15 cellular contexts compared by ENCODE assay signal in the genomic region with DNA sequence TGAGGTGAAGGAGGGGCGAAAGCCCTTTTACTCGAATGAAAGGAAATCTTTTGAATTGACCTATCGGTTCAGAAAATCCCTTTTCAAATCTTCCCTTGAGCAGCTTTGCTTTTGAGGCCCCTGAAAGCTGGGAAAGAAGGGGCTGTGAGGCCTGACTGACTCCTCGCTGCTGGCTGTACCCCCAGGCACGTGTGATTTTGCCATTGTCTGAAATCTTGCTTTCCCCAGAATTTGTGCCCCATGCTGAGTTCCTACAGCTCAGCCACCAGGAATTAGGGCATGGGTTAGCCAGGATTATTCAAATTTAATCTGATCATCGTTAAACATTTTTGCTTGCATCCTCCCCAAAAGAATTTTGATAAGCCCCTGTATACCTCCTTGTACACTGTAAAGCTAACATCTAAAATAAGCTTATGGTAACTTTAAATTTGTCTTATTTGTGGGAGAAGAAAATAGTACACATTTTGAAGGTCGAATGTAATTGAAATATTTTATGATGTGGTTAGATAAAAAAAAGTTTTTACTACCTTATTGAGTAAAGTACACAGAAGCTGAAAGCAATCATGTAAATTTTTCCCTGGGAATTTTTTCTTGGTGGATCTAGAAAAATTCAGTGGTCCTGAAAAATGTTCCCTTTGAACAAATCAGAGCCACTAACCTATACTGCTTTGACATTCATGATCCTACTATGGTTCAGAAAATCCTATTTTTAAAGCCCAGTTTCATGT. TPM values are rescaled to one million over a fixed set of nuclear protein-coding genes. Genes with fewer than 3 reads are reported as not detected.
DNase-seq lines count a peak whose midpoint lies in the region; ATAC-seq, FAIRE-seq and TF ChIP-seq lines count a peak whose summit lies in the region.
"Had no signal": no experiment of that assay in that cellular context is flagged by ENCODE, and none has a peak within 500 bp of the region (broad histone marks: within the 10 kb centered on the region; RNA-seq: fewer than 3 reads in every experiment).

No MANE protein-coding gene starts in this region.

- H4K8ac ChIP-seq in mesendoderm (ENCODE audit: low read depth, low read length): no peak overlapping the region

- no peak overlapping the region for H3K18ac ChIP-seq in mesendoderm (ENCODE audit: low read length)

- H3K27ac Mint-ChIP-seq in activated CD8-positive, alpha-beta memory T cell treated with anti-CD3 and anti-CD28 coated beads, Interleukin-2, amount 10 ng/mL, durations not matched to agents 7 days and 5 days: no peak overlapping the region
- H3K27ac Mint-ChIP-seq: activated T-cell treated with anti-CD3 and anti-CD28 coated beads, Interleukin-2, amount 50 U/mL, for 24 hours had no signal

- no peak overlapping the region for H3K4me3 Mint-ChIP-seq in activated CD8-positive, alpha-beta memory T cell treated with anti-CD3 and anti-CD28 coated beads, Interleukin-2, amount 10 ng/mL, durations not matched to agents 7 days and 5 days
- H3K4me3 Mint-ChIP-seq: activated T-cell treated with anti-CD3 and anti-CD28 coated beads, Interleukin-2, amount 50 U/mL, for 24 hours had no signal

- H2AK5ac ChIP-seq in mesendoderm (ENCODE audit: low read length): no peak overlapping the region

- H3K36me3 ChIP-seq in brain microvascular endothelial cell (replicated peaks): no peaks in the 10 kb centered on the region
- H3K36me3 ChIP-seq in mesendoderm (ENCODE audit: control insufficient read depth, insufficient read depth, low read length): no peaks in the 10 kb centered on the region
- H3K36me3 ChIP-seq: SJSA1, thoracic aorta had no signal

- H3K4me2 ChIP-seq in A549 (peak overlapping the region; percentile 3; the same call in 1 of the 3 replicates), mesendoderm (ENCODE audit: low read length) (no peak overlapping the region)

- H4K5ac ChIP-seq in mesendoderm (ENCODE audit: low read length): no peak overlapping the region

- no peak for TF ChIP-seq CTCF in A549 (IDR thresholded peaks at IDR 0.05)
- no peak for TF ChIP-seq CTCF in brain microvascular endothelial cell (IDR thresholded peaks at IDR 0.05; ENCODE audit: low read depth, low read length, missing control alignments)

- no peaks in the 10 kb centered on the region for H3K27me3 Mint-ChIP-seq in activated CD8-positive, alpha-beta memory T cell treated with anti-CD3 and anti-CD28 coated beads, Interleukin-2, amount 10 ng/mL, durations not matched to agents 7 days and 5 days
- H3K27me3 Mint-ChIP-seq: activated T-cell treated with anti-CD3 and anti-CD28 coated beads, Interleukin-2, amount 50 U/mL, for 24 hours had no signal

- H3K56ac ChIP-seq in mesendoderm (ENCODE audit: low read length): no peak overlapping the region

- FAIRE-seq in A549 (lab: Jason Lieb, UNC): peak; percentile 80

- POLR2A ChIA-PET in A549 (lab: Yijun Ruan, JAX): interaction anchor here (0.8 to 1.2 kb wide), 2 partner anchors 12 to 22 kb away, joined by 4 read pairs; no protein-coding TSS in a partner anchor

- H3K27ac ChIP-seq in A549: peak overlapping the region; percentile 2 to 46; a peak in 4 of 6 replicates
- H3K27ac ChIP-seq in brain microvascular endothelial cell: no peak overlapping the region
- H3K27ac ChIP-seq in mesendoderm (ENCODE audit: low read depth, low read length): no peak overlapping the region
- H3K27ac ChIP-seq: SJSA1, thoracic aorta had no signal

- TF ChIP-seq RAD21 in A549 (conservative IDR thresholded peaks at IDR 0.05 in 1 of 2, IDR thresholded peaks at IDR 0.05 in 1 of 2) (no peak), Ishikawa (IDR thresholded peaks at IDR 0.05; ENCODE audit: low read depth) (no peak)

- H3K79me1 ChIP-seq in mesendoderm (ENCODE audit: low read length): peaks cover 4% of the 10 kb centered on the region

- no peaks in the 10 kb centered on the region for H3K4me1 Mint-ChIP-seq in activated CD8-positive, alpha-beta memory T cell treated with anti-CD3 and anti-CD28 coated beads, Interleukin-2, amount 10 ng/mL, durations not matched to agents 7 days and 5 days

- TF ChIP-seq EP300 in A549 (IDR thresholded peaks at IDR 0.05) (no peak), Ishikawa (IDR thresholded peaks at IDR 0.05; ENCODE audit: borderline replicate concordance) (no peak)

- no peak overlapping the region for H2BK5ac ChIP-seq in mesendoderm (ENCODE audit: low read length)

- H3K4me3 ChIP-seq in A549 (no peak overlapping the region), brain microvascular endothelial cell (ENCODE audit: low read depth, low read length) (no peak overlapping the region), mesendoderm (ENCODE audit: low read length) (no peak overlapping the region)
- H3K4me3 ChIP-seq: SJSA1, thoracic aorta had no signal

- no peak for TF ChIP-seq POLR2A in A549 (IDR thresholded peaks at IDR 0.05; ENCODE audit: low read length)

- no peak overlapping the region for H3K23ac ChIP-seq in mesendoderm (ENCODE audit: low read length)

- H2BK15ac ChIP-seq in mesendoderm (replicated peaks; ENCODE audit: low read depth): no peak overlapping the region

- CTCF ChIA-PET in A549 (lab: Yijun Ruan, JAX): interaction anchor here (0.5 to 2.2 kb wide), 17 partner anchors 9 to 492 kb away, joined by 3 to 20 read pairs (median 3); no protein-coding TSS in a partner anchor
- CTCF ChIA-PET in activated CD8-positive, alpha-beta memory T cell treated with anti-CD3 and anti-CD28 coated beads, Interleukin-2, amount 10 ng/mL, durations not matched to agents 7 days and 5 days (lab: Charles Lee): no interaction called here

- ATAC-seq in A549: peak in 1 of 2 experiments; percentile 8; a peak in 2 of 6 replicates
- no peak for ATAC-seq in activated CD8-positive, alpha-beta memory T cell treated with anti-CD3 and anti-CD28 coated beads, Interleukin-2, amount 10 ng/mL, durations not matched to agents 7 days and 5 days
- ATAC-seq in GM18909 (IDR thresholded peaks at IDR 0.05; ENCODE audit: poor library complexity, unreplicated experiment): no peak
- ATAC-seq: sciatic nerve had no signal

- H3K27me3 ChIP-seq in brain microvascular endothelial cell (replicated peaks): no peaks in the 10 kb centered on the region
- H3K27me3 ChIP-seq in mesendoderm (ENCODE audit: insufficient read depth, low read length, poor library complexity): no peaks in the 10 kb centered on the region
- H3K27me3 ChIP-seq: SJSA1 had no signal

- no peak for DNase-seq in A549 (ENCODE audit: low read depth in 1 of 2, low spot score in 1 of 2)
- peak; percentile 25 for DNase-seq in brain microvascular endothelial cell
- peak; percentile 72 for DNase-seq in mesendoderm
- DNase-seq in activated CD8-positive, alpha-beta memory T cell treated with anti-CD3 and anti-CD28 coated beads, Interleukin-2, amount 10 ng/mL, durations not matched to agents 7 days and 5 days: no peak
- no peak for DNase-seq in SW 1271 (lab: John Stamatoyannopoulos, UW)
- no peak for DNase-seq in NCI-H748 (lab: John Stamatoyannopoulos, UW; ENCODE audit: unreplicated experiment)
- DNase-seq: activated T-cell treated with anti-CD3 and anti-CD28 coated beads, Interleukin-2, amount 50 U/mL, for 24 hours; NCI-H1694 treated with DMSO at 0.1 percent for 48 hours; NCI-H774 had no signal

- no peaks in the 10 kb centered on the region for H3K9me3 ChIP-seq in A549
- H3K9me3 ChIP-seq: SJSA1, thoracic aorta had no signal

- H3K4ac ChIP-seq in mesendoderm (ENCODE audit: low read depth, low read length): no peak overlapping the region

- H3K4me1 ChIP-seq in A549 (peaks cover 49% of the 10 kb centered on the region), mesendoderm (ENCODE audit: control insufficient read depth, low read depth, low read length) (peaks cover 2% of the 10 kb centered on the region)
- H3K4me1 ChIP-seq: SJSA1 had no signal

- H2BK120ac ChIP-seq in mesendoderm (ENCODE audit: low read depth, low read length): no peak overlapping the region

- peaks cover 5% of the 10 kb centered on the region for H3K36me3 Mint-ChIP-seq in activated CD8-positive, alpha-beta memory T cell treated with anti-CD3 and anti-CD28 coated beads, Interleukin-2, amount 10 ng/mL, durations not matched to agents 7 days and 5 days

- H3K9me3 Mint-ChIP-seq in activated CD8-positive, alpha-beta memory T cell treated with anti-CD3 and anti-CD28 coated beads, Interleukin-2, amount 10 ng/mL, durations not matched to agents 7 days and 5 days (ENCODE audit: low read depth): peaks cover 4% of the 10 kb centered on the region

- peaks cover 3% of the 10 kb centered on the region for H3K79me2 ChIP-seq in mesendoderm (ENCODE audit: control insufficient read depth, insufficient read depth, low read length)

- no peak overlapping the region for H3K9ac ChIP-seq in mesendoderm (ENCODE audit: low read length)

- WGBS in A549 (ENCODE audit: missing lambda C conversion rate): 64% methylated on average over 7 of the region's 7 CpGs
- 100% methylated on average over 1 of the region's 7 CpGs for WGBS in mesendoderm (ENCODE audit: extremely low coverage, insufficient coverage, low lambda C conversion rate)

- in situ Hi-C loops in brain microvascular endothelial cell (cut with HindIII; ENCODE audit: low pct_ligation_motif_present, low sequenced_read_pairs): no loop called here

TF ChIP-seq in Ishikawa, 13 proteins besides CTCF, POLR2A, EP300 and RAD21 (continues in another document):
- TF ChIP-seq, protein P1, sequence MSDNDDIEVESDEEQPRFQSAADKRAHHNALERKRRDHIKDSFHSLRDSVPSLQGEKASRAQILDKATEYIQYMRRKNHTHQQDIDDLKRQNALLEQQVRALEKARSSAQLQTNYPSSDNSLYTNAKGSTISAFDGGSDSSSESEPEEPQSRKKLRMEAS (IDR thresholded peaks at IDR 0.05): peak; percentile 44; the same call in 1 of the 2 replicates
- no peak for TF ChIP-seq YY1 (IDR thresholded peaks at IDR 0.05; ENCODE audit: low read depth)
- no peak for TF ChIP-seq CREB1 (IDR thresholded peaks at IDR 0.05; ENCODE audit: low read depth)

RNA-seq across cellular contexts. Expression of a gene that starts 46.7 kb away (rescaled TPM):
- polyA plus RNA-seq in A549 (2011; rRNA removed) (28.9 and 47.8 TPM in 2 replicates), A549 (2017; fragmentation: RNase III; extraction: RNeasy Plus Mini Kit Qiagen cat#74134 plus additional on column Dnase treatment) (50.6 to 55.4 TPM (median 53.9 TPM) in 3 replicates)
- polyA plus RNA-seq in A549 (2012; cell fraction: cytosol; rRNA removed): 27.9 and 36.2 TPM in 2 replicates
- 73.6 and 96.7 TPM in 2 replicates for polyA plus RNA-seq in A549 (2012; cell fraction: nucleus; rRNA removed)
- 156 and 168 TPM in 2 replicates for polyA minus RNA-seq in A549 (2011; rRNA and poly(A)+ RNA removed)
- 9.1 TPM for polyA plus RNA-seq in mesendoderm (2013, experiment 1 of 2)
- polyA plus RNA-seq in mesendoderm (2013, experiment 2 of 2): 9.8 TPM
- 10 to 100 TPM; 16.6 to 21.6 TPM for total RNA-seq in activated CD8-positive, alpha-beta memory T cell treated with anti-CD3 and anti-CD28 coated beads, Interleukin-2, amount 10 ng/mL, durations not matched to agents 7 days and 5 days

RNA-seq across cellular contexts. Expression of a gene that starts 47.3 kb away (rescaled TPM):
- polyA plus RNA-seq in A549 (2011; rRNA removed) (not detected in 2 replicates), A549 (2017; fragmentation: RNase III; extraction: RNeasy Plus Mini Kit Qiagen cat#74134 plus additional on column Dnase treatment) (not detected in 3 replicates)
- not detected in 2 replicates for polyA plus RNA-seq in A549 (2012; cell fraction: cytosol; rRNA removed)
- not detected in 2 replicates for polyA plus RNA-seq in A549 (2012; cell fraction: nucleus; rRNA removed)
- polyA minus RNA-seq in A549 (2011; rRNA and poly(A)+ RNA removed): not detected in 2 replicates
- not detected for polyA plus RNA-seq in mesendoderm (2013, experiment 1 of 2)
- under 0.01 TPM for polyA plus RNA-seq in mesendoderm (2013, experiment 2 of 2)
- not detected for total RNA-seq in activated CD8-positive, alpha-beta memory T cell treated with anti-CD3 and anti-CD28 coated beads, Interleukin-2, amount 10 ng/mL, durations not matched to agents 7 days and 5 days
- total RNA-seq: H4, sciatic nerve, SJSA1, thoracic aorta had no signal

Comparison
In these comparisons a context has a peak if more than half of its experiments do, and no peak if none do; other contexts are left out.
1. DNase-seq: peak in brain microvascular endothelial cell (single experiment) and mesendoderm (single experiment); none in A549 (0 of 2), activated CD8-positive, alpha-beta memory T cell treated with anti-CD3 and anti-CD28 coated beads, Interleukin-2, amount 10 ng/mL, durations not matched to agents 7 days and 5 days (single experiment), SW 1271 (0 of 2) and NCI-H748 (single experiment).
2. H3K27ac ChIP-seq: peak in A549 (2 of 2); none in brain microvascular endothelial cell (single experiment) and mesendoderm (single experiment).